In genomic region chr16:3306078-3306477, GRCh38 we compare ENCODE assay signal across 8 cellular contexts. TPM values are rescaled to one million over a fixed set of nuclear protein-coding genes. Genes with fewer than 3 reads are reported as not detected.
DNase-seq lines count a peak whose midpoint lies in the region; ATAC-seq and TF ChIP-seq lines count a peak whose summit lies in the region.

No MANE protein-coding gene starts in this region.

- POLR2A ChIA-PET in OCI-LY7 (lab: Charles Lee) = no interaction called here

- H2BK5ac ChIP-seq in neuronal stem cell (ENCODE audit: low read length) = no peak overlapping the region

- intact Hi-C loops in CD14-positive monocyte (cut with micrococcal nuclease) (loop anchor here in 1 of 2 donors (2.0 to 5.0 kb wide), 2 partner anchors 41 to 96 kb away; partner anchors contain the start of genes ZNF174 and ZSCAN32), OCI-LY7 (cut with micrococcal nuclease; ENCODE audit: unreplicated experiment) (no loop called here)

- no peaks in the 10 kb centered on the region for H3K9me2 ChIP-seq in OCI-LY7 (ENCODE audit: insufficient read depth, low read length)

- no peak for ATAC-seq in GM19463 (IDR thresholded peaks at IDR 0.05; ENCODE audit: unreplicated experiment)

- no peaks in the 10 kb centered on the region for H4K20me1 ChIP-seq in OCI-LY7 (ENCODE audit: insufficient read depth, low read length)

- peak overlapping the region; percentile 14; the same call in 1 of the 2 replicates for H3K4me2 ChIP-seq in OCI-LY7 (ENCODE audit: low read length)
- H3K4me2 ChIP-seq in neuronal stem cell (ENCODE audit: insufficient read depth, low read length, poor library complexity, severe bottlenecking) = peak overlapping the region; percentile 92

- H3K36me3 ChIP-seq in OCI-LY7 (ENCODE audit: insufficient read depth, low read length) = 0 out of 2 replicates have a peak, but pooled peaks cover 2% of the 10 kb centered on the region
- peaks cover 16 to 62% of the 10 kb centered on the region in 2 donors for H3K36me3 ChIP-seq in neuronal stem cell (replicated peaks in 1 of 2; ENCODE audit: control insufficient read depth in 2 of 2, insufficient read depth in 2 of 2, low read length in 2 of 2)

- peak overlapping the region; percentile 95 for H3K9ac ChIP-seq in neuronal stem cell (ENCODE audit: low read depth, low read length, poor library complexity)

- no peak overlapping the region for H3K14ac ChIP-seq in neuronal stem cell (ENCODE audit: low read length)

- peaks cover 1 to 7% (median 5%) of the 10 kb centered on the region in 3 donors for H3K27me3 Mint-ChIP-seq in CD14-positive monocyte (ENCODE audit: low read depth in 3 of 3)
- peaks cover 5% of the 10 kb centered on the region for H3K27me3 Mint-ChIP-seq in endothelial cell (ENCODE audit: unreplicated experiment)

- no peak overlapping the region for H3K4ac ChIP-seq in neuronal stem cell (ENCODE audit: low read length)

- H3K9me3 ChIP-seq in OCI-LY7 (ENCODE audit: low read length) (no peaks in the 10 kb centered on the region), neuronal stem cell (replicated peaks in 1 of 2; ENCODE audit: control insufficient read depth in 2 of 2, insufficient read depth in 1 of 2, low read depth in 1 of 2, low read length in 2 of 2) (peaks cover 35 to 64% of the 10 kb centered on the region in 2 donors)

- no peaks in the 10 kb centered on the region for H3K79me2 ChIP-seq in OCI-LY7 (ENCODE audit: insufficient read depth, low read depth, low read length)

- WGBS in neuronal stem cell (ENCODE audit: extremely low coverage in 2 of 2, insufficient read length in 2 of 2, insufficient replicate concordance in 1 of 2), 2 donors = no CpG with 5 or more reads among the region's 11 CpGs

- TF ChIP-seq CTCF in CD14-positive monocyte (IDR thresholded peaks at IDR 0.05) = no peak
- no peak for TF ChIP-seq CTCF in OCI-LY7 (conservative IDR thresholded peaks at IDR 0.05; ENCODE audit: low read length)
- TF ChIP-seq CTCF in endothelial cell (IDR thresholded peaks at IDR 0.05; ENCODE audit: unreplicated experiment) = no peak

- DNase-seq in CD14-positive monocyte (ENCODE audit: low spot score) = no peak
- no peak for DNase-seq in OCI-LY7 (ENCODE audit: low spot score)
- no peak for DNase-seq in endothelial cell (ENCODE audit: low spot score)
- DNase-seq in neuronal stem cell (ENCODE audit: low spot score) = no peak
- no peak for DNase-seq in C1 segment of cervical spinal cord (lab: John Stamatoyannopoulos, UW)
- no peak for DNase-seq in COR-L47 (lab: John Stamatoyannopoulos, UW)
- DNase-seq in activated effector memory CD4-positive, alpha-beta T cell treated with Interleukin-2 at 50 U/mL for 16 hours = no peak

- H3K36me3 Mint-ChIP-seq in CD14-positive monocyte (peaks cover 25 to 47% of the 10 kb centered on the region in 2 donors), endothelial cell (ENCODE audit: low read depth, unreplicated experiment) (peaks cover 63% of the 10 kb centered on the region)

- peaks cover 3% of the 10 kb centered on the region for H3K79me1 ChIP-seq in neuronal stem cell (ENCODE audit: low read depth, low read length)

- peak overlapping the region; percentile 96 for H3K18ac ChIP-seq in neuronal stem cell (ENCODE audit: low read length)

- CTCF ChIA-PET in OCI-LY7 (lab: Charles Lee; ENCODE audit: unreplicated experiment) = no interaction called here

- H2BK15ac ChIP-seq in neuronal stem cell (ENCODE audit: low read length) = no peak overlapping the region

- H2BK12ac ChIP-seq in neuronal stem cell (ENCODE audit: low read length) = no peak overlapping the region

- peak overlapping the region; percentile 79 to 82 for H3K4me3 Mint-ChIP-seq in CD14-positive monocyte
- H3K4me3 Mint-ChIP-seq in endothelial cell (ENCODE audit: unreplicated experiment) = peak overlapping the region; percentile 78

- H3K9me3 Mint-ChIP-seq in CD14-positive monocyte (peaks cover 44 to 97% (median 95%) of the 10 kb centered on the region in 7 donors), endothelial cell (ENCODE audit: unreplicated experiment) (peaks cover 14% of the 10 kb centered on the region)

- no peak overlapping the region for H4K8ac ChIP-seq in neuronal stem cell (ENCODE audit: low read depth, low read length)

- H4K91ac ChIP-seq in neuronal stem cell (ENCODE audit: low read depth, low read length, poor library complexity) = no peak overlapping the region

- no TSS peak for BruUV-seq in OCI-LY7 (replicated peaks; lab: Mats Ljungman, UMichigan)

- H3K27me3 ChIP-seq in neuronal stem cell (ENCODE audit: control insufficient read depth in 3 of 3, insufficient read depth in 3 of 3, low read depth in 1 of 3, low read length in 3 of 3) = no peaks in the 10 kb centered on the region

- H3K4me1 Mint-ChIP-seq in CD14-positive monocyte (peaks cover 13% of the 10 kb centered on the region), endothelial cell (ENCODE audit: unreplicated experiment) (no peaks in the 10 kb centered on the region)

- H2AK5ac ChIP-seq in neuronal stem cell (ENCODE audit: low read depth, low read length) = peak overlapping the region; percentile 57

- H3K23ac ChIP-seq in neuronal stem cell (ENCODE audit: low read depth, low read length, poor library complexity) = peak overlapping the region; percentile 56

- H3K27ac Mint-ChIP-seq in CD14-positive monocyte (peak overlapping the region in 5 of 7 donors; percentile 35 to 85 (median 80)), endothelial cell (ENCODE audit: unreplicated experiment) (no peak overlapping the region)

- no peak overlapping the region for H2AFZ ChIP-seq in OCI-LY7 (ENCODE audit: low read length)
- peak overlapping the region; percentile 97 for H2AFZ ChIP-seq in neuronal stem cell (ENCODE audit: low read length)

- H3K27ac ChIP-seq in OCI-LY7 (ENCODE audit: low read depth, low read length, poor library complexity, severe bottlenecking) (no peak overlapping the region), neuronal stem cell (replicated peaks; ENCODE audit: low read length) (peak overlapping the region; percentile 82)

- no peak overlapping the region for H3K4me3 ChIP-seq in OCI-LY7 (ENCODE audit: low read depth, low read length, poor library complexity, severe bottlenecking)
- H3K4me3 ChIP-seq in neuronal stem cell (ENCODE audit: low read length in 2 of 2) = peak overlapping the region; percentile 72 to 97

- H2BK120ac ChIP-seq in neuronal stem cell (ENCODE audit: low read depth, low read length) = no peak overlapping the region

- H3K4me1 ChIP-seq in OCI-LY7 (ENCODE audit: insufficient read depth, low read length, poor library complexity, severe bottlenecking) (no peaks in the 10 kb centered on the region), neuronal stem cell (ENCODE audit: control insufficient read depth in 2 of 2, insufficient read depth in 1 of 2, low read depth in 1 of 2, low read length in 2 of 2) (peaks cover 0 to 3% of the 10 kb centered on the region in 2 donors)

RNA-seq across cellular contexts. Expression of gene ZNF75A, which starts 0.8 kb away (rescaled TPM):
- polyA plus RNA-seq in CD14-positive monocyte = 1 to 10 TPM; 2.3 to 2.8 TPM
- 1.4 and 2.6 TPM in 2 replicates for total RNA-seq in OCI-LY7 (2014; rRNA removed; shearing (Covaris generic))
- 18.9 and 23.0 TPM in 2 replicates for total RNA-seq in OCI-LY7 (2022)
- 27.0 TPM for total RNA-seq in endothelial cell (ENCODE audit: unreplicated experiment)
- 16.3 TPM for polyA plus RNA-seq in neuronal stem cell (2013, experiment 1 of 2)
- polyA plus RNA-seq in neuronal stem cell (2013, experiment 2 of 2) = 16.2 TPM

RNA-seq across cellular contexts. Expression of gene TIGD7, which starts 0.8 kb away (rescaled TPM):
- 1 to 10 TPM in 1 of 2 donors, under 1 TPM in 1; 0.32 to 1.4 TPM for polyA plus RNA-seq in CD14-positive monocyte
- 0.03 and 0.10 TPM in 2 replicates for total RNA-seq in OCI-LY7 (2014; rRNA removed; shearing (Covaris generic))
- 5.1 TPM in 2 replicates for total RNA-seq in OCI-LY7 (2022)
- total RNA-seq in endothelial cell (ENCODE audit: unreplicated experiment) = 2.6 TPM
- 4.8 TPM for polyA plus RNA-seq in neuronal stem cell (2013, experiment 1 of 2)
- polyA plus RNA-seq in neuronal stem cell (2013, experiment 2 of 2) = 5.0 TPM

RNA-seq across cellular contexts. Expression of gene ZNF263, which starts 22.8 kb away (rescaled TPM):
- 10 to 100 TPM; 11.5 to 21.5 TPM for polyA plus RNA-seq in CD14-positive monocyte
- 65.2 and 65.9 TPM in 2 replicates for total RNA-seq in OCI-LY7 (2014; rRNA removed; shearing (Covaris generic))
- total RNA-seq in OCI-LY7 (2022) (27.6 and 27.9 TPM in 2 replicates), endothelial cell (ENCODE audit: unreplicated experiment) (43.7 TPM)
- polyA plus RNA-seq in neuronal stem cell (2013, experiment 1 of 2) = 20.8 TPM
- polyA plus RNA-seq in neuronal stem cell (2013, experiment 2 of 2) = 19.7 TPM

RNA-seq across cellular contexts. Expression of gene OR2C1, which starts 49.6 kb away (rescaled TPM):
- polyA plus RNA-seq in CD14-positive monocyte = not detected
- total RNA-seq in OCI-LY7 (2014; rRNA removed; shearing (Covaris generic)) = 0.09 and 0.10 TPM in 2 replicates
- total RNA-seq in OCI-LY7 (2022) (not detected in 2 replicates), endothelial cell (ENCODE audit: unreplicated experiment) (not detected)
- 0.08 TPM for polyA plus RNA-seq in neuronal stem cell (2013, experiment 1 of 2)
- polyA plus RNA-seq in neuronal stem cell (2013, experiment 2 of 2) = 0.04 TPM

RNA-seq across cellular contexts. Expression of gene MEFV, which starts 49.6 kb away (rescaled TPM):
- polyA plus RNA-seq in CD14-positive monocyte = 10 to 100 TPM; 37.7 to 73.2 TPM
- total RNA-seq in OCI-LY7 (2014; rRNA removed; shearing (Covaris generic)) = 0.57 TPM in 1 of 2 replicates, not detected in the other
- total RNA-seq in OCI-LY7 (2022) = 0.27 TPM in 1 of 2 replicates, not detected in the other
- not detected for total RNA-seq in endothelial cell (ENCODE audit: unreplicated experiment)
- not detected for polyA plus RNA-seq in neuronal stem cell (2013, experiment 1 of 2)
- polyA plus RNA-seq in neuronal stem cell (2013, experiment 2 of 2) = not detected
